ENCODE assay signal across 17 cellular contexts in genomic region chr20:45318948-45319347, GRCh38. TPM values are rescaled to one million over a fixed set of nuclear protein-coding genes. Genes with fewer than 3 reads are reported as not detected.
DNase-seq lines count a peak whose midpoint lies in the region; ATAC-seq and TF ChIP-seq lines count a peak whose summit lies in the region.
"Had no signal": no experiment of that assay in that cellular context is flagged by ENCODE, and none has a peak within 500 bp of the region (broad histone marks: within the 10 kb centered on the region; RNA-seq: fewer than 3 reads in every experiment).

No MANE protein-coding gene starts in this region.

- peak overlapping the region; percentile 60 to 85 (median 71) for H3K4me2 ChIP-seq in BLaER1 treated with 17β-estradiol and CSF1 and Interleukin-3, amounts not matched to agents 10 nM and 100 nM

- no peaks in the 10 kb centered on the region for H3K79me2 ChIP-seq in ACC112 (ENCODE audit: control insufficient read depth, insufficient read depth, low read length, unreplicated experiment)

- H3K27me3 Mint-ChIP-seq in T-helper 17 cell (peaks cover 33% of the 10 kb centered on the region), chondrocyte (ENCODE audit: low read depth) (no peaks in the 10 kb centered on the region)

- H3K27ac ChIP-seq in ACC112 (ENCODE audit: low read depth, low read length) (no peak overlapping the region), sigmoid colon (no peak overlapping the region)
- H3K27ac ChIP-seq in BLaER1 treated with 17β-estradiol and CSF1 and Interleukin-3, amounts not matched to agents 10 nM and 100 nM, result peak overlapping the region in 7 of 11 experiments; percentile 1 to 39 (median 28); a peak in 7 of 22 replicates
- H3K27ac ChIP-seq: skin epidermis, testis had no signal

- H3K27ac Mint-ChIP-seq in T-helper 17 cell (peak overlapping the region; percentile 79), chondrocyte (ENCODE audit: unreplicated experiment) (peak overlapping the region; percentile 73)
- H3K27ac Mint-ChIP-seq: immature natural killer cell had no signal

- 81 to 86% methylated on average over 2 of the region's 2 CpGs for WGBS in sigmoid colon, 2 donors

- intact Hi-C loops in sigmoid colon (cut with DNase I), result loop anchor here (1.0 to 2.0 kb wide), 2 partner anchors 118 to 452 kb away; no protein-coding TSS in a partner anchor

- H4K20me1 ChIP-seq in BLaER1 treated with 17β-estradiol and CSF1 and Interleukin-3, amounts not matched to agents 10 nM and 100 nM, result no peaks in the 10 kb centered on the region

- DNase-seq in T-helper 17 cell (no peak), chondrocyte (ENCODE audit: low spot score) (no peak), sigmoid colon (no peak)
- DNase-seq: Right ventricle myocardium superior had no signal

- H3K36me3 Mint-ChIP-seq in T-helper 17 cell (ENCODE audit: low read depth), result peaks cover 2% of the 10 kb centered on the region
- H3K36me3 Mint-ChIP-seq in chondrocyte (ENCODE audit: low read depth), result no peaks in the 10 kb centered on the region
- H3K36me3 Mint-ChIP-seq: immature natural killer cell had no signal

- H3K36me3 ChIP-seq in ACC112 (ENCODE audit: insufficient read depth, low read length) (no peaks in the 10 kb centered on the region), sigmoid colon (no peaks in the 10 kb centered on the region)
- no peaks in the 10 kb centered on the region for H3K36me3 ChIP-seq in BLaER1 treated with 17β-estradiol and CSF1 and Interleukin-3, amounts not matched to agents 10 nM and 100 nM
- H3K36me3 ChIP-seq: BE2C had no signal

- peaks cover 20% of the 10 kb centered on the region for H3K27me3 ChIP-seq in ACC112 (ENCODE audit: insufficient read depth, low read length)
- no peaks in the 10 kb centered on the region for H3K27me3 ChIP-seq in BLaER1 treated with 17β-estradiol and CSF1 and Interleukin-3, amounts not matched to agents 10 nM and 100 nM
- peaks cover 3 to 34% (median 13%) of the 10 kb centered on the region in 3 donors for H3K27me3 ChIP-seq in sigmoid colon
- H3K27me3 ChIP-seq: testis had no signal

- TF ChIP-seq POLR2A in sigmoid colon (IDR thresholded peaks at IDR 0.05), result no peak

- H3K9ac ChIP-seq in BLaER1 treated with 17β-estradiol and CSF1 and Interleukin-3, amounts not matched to agents 10 nM and 100 nM, result no peak overlapping the region

- H3K4me3 ChIP-seq in ACC112 (ENCODE audit: low read depth, low read length) (no peak overlapping the region), sigmoid colon (no peak overlapping the region)
- H3K4me3 ChIP-seq in BLaER1 treated with 17β-estradiol and CSF1 and Interleukin-3, amounts not matched to agents 10 nM and 100 nM, result no peak overlapping the region
- H3K4me3 ChIP-seq: skin epidermis had no signal

- H3K4me1 ChIP-seq in ACC112 (ENCODE audit: control insufficient read depth, insufficient read depth, low read length, unreplicated experiment), result peaks cover 2% of the 10 kb centered on the region
- H3K4me1 ChIP-seq in BLaER1 treated with 17β-estradiol and CSF1 and Interleukin-3, amounts not matched to agents 10 nM and 100 nM, result peaks cover 33 to 74% (median 59%) of the 10 kb centered on the region in 10 experiments
- H3K4me1 ChIP-seq in sigmoid colon, result peaks cover 0 to 8% (median 2%) of the 10 kb centered on the region in 4 donors
- H3K4me1 ChIP-seq: testis had no signal

- TF ChIP-seq CTCF in chondrocyte (IDR thresholded peaks at IDR 0.05) (no peak), sigmoid colon (IDR thresholded peaks at IDR 0.05) (no peak)

- H3K9me3 ChIP-seq in BLaER1 treated with 17β-estradiol and CSF1 and Interleukin-3, amounts not matched to agents 10 nM and 100 nM (replicated peaks in 1 of 11), result 0 out of 22 replicates have a peak, but pooled peaks cover 0 to 2% (median 0%) of the 10 kb centered on the region in 11 experiments
- H3K9me3 ChIP-seq in T-helper 17 cell (ENCODE audit: control insufficient read depth, low read length, poor library complexity, severe bottlenecking), result no peaks in the 10 kb centered on the region
- no peaks in the 10 kb centered on the region for H3K9me3 ChIP-seq in sigmoid colon
- H3K9me3 ChIP-seq: BE2C, testis had no signal

- H3K4me1 Mint-ChIP-seq in T-helper 17 cell, result peaks cover 17% of the 10 kb centered on the region
- peaks cover 4% of the 10 kb centered on the region for H3K4me1 Mint-ChIP-seq in chondrocyte (ENCODE audit: low read depth)

- no peaks in the 10 kb centered on the region for H3K9me3 Mint-ChIP-seq in chondrocyte (ENCODE audit: low read depth)
- H3K9me3 Mint-ChIP-seq: immature natural killer cell had no signal

- H2AFZ ChIP-seq in ACC112 (ENCODE audit: low read length, unreplicated experiment), result peak overlapping the region; percentile 35

- ATAC-seq in T-helper 17 cell (no peak), HG03159 (IDR thresholded peaks at IDR 0.05; ENCODE audit: unreplicated experiment) (no peak), GM18502 (IDR thresholded peaks at IDR 0.05; ENCODE audit: poor library complexity, unreplicated experiment) (no peak)

- TF ChIP-seq EP300 in sigmoid colon (IDR thresholded peaks at IDR 0.05), result no peak

- H3K4me3 Mint-ChIP-seq in T-helper 17 cell (no peak overlapping the region), chondrocyte (ENCODE audit: unreplicated experiment) (no peak overlapping the region)
- H3K4me3 Mint-ChIP-seq: immature natural killer cell had no signal

RNA-seq across cellular contexts. Expression of gene MATN4, which starts 10.8 kb away (rescaled TPM):
- total RNA-seq in T-helper 17 cell, result not detected
- total RNA-seq in chondrocyte, result 0.10 to 0.26 TPM in 2 of 3 replicates, not detected in the other
- not detected for total RNA-seq in sigmoid colon
- polyA plus RNA-seq in sigmoid colon, result under 1 TPM in 1 of 3 donors, not detected in 2; 0.17 TPM
- total RNA-seq: cerebellum, IMR-90, liver, Right ventricle myocardium superior had no signal
- polyA plus RNA-seq: immature natural killer cell had no signal

RNA-seq across cellular contexts. Expression of gene RBPJL, which starts 12.3 kb away (rescaled TPM):
- total RNA-seq in T-helper 17 cell, result not detected
- not detected in 3 replicates for total RNA-seq in chondrocyte
- total RNA-seq in sigmoid colon, result not detected
- 1 to 10 TPM in 1 of 3 donors, not detected in 2; 1.8 TPM for polyA plus RNA-seq in sigmoid colon
- total RNA-seq: Calu3; cerebellum; IMR-90; liver; Right ventricle myocardium superior; T-helper 2 cell treated with Interferon-gamma antibody and Interleukin-4, amounts not matched to agents 100 ng/mL and 5 ng/mL, for 36 hours had no signal
- polyA plus RNA-seq: immature natural killer cell, IMR-90, liver had no signal

RNA-seq across cellular contexts. Expression of gene SDC4, which starts 29.3 kb away (rescaled TPM):
- total RNA-seq in T-helper 17 cell (1 to 10 TPM; 2.7 to 5.3 TPM), chondrocyte (17.1 to 21.4 TPM (median 21.2 TPM) in 3 replicates), sigmoid colon (100 to 1,000 TPM in 1 of 4 donors, 10 to 100 TPM in 3; 79.9 to 149 (median 88.5) TPM)
- 10 to 100 TPM; 22.2 to 63.9 (median 23.6) TPM for polyA plus RNA-seq in sigmoid colon

RNA-seq across cellular contexts. Expression of gene SYS1, which starts 44.0 kb away (rescaled TPM):
- total RNA-seq in T-helper 17 cell (10 to 100 TPM; 93.3 to 99.5 TPM), chondrocyte (18.1 to 18.8 TPM (median 18.3 TPM) in 3 replicates), sigmoid colon (10 to 100 TPM; 44.2 to 58.7 (median 52.2) TPM)
- polyA plus RNA-seq in sigmoid colon, result 10 to 100 TPM; 14.4 to 35.6 (median 17.1) TPM

RNA-seq across cellular contexts. Expression of gene TP53TG5, which starts 59.2 kb away (rescaled TPM):
- total RNA-seq in T-helper 17 cell (not detected), chondrocyte (not detected in 3 replicates), sigmoid colon (under 1 TPM in 1 of 4 donors, not detected in 3; 0.36 TPM)
- polyA plus RNA-seq in sigmoid colon, result under 1 TPM in 1 of 3 donors, not detected in 2; 0.03 TPM
- total RNA-seq: cerebellum, IMR-90, liver had no signal
- polyA plus RNA-seq: IMR-90, liver had no signal

Comparison
In these comparisons a context has a peak if more than half of its experiments do, and no peak if none do; other contexts are left out.
1. H3K27ac ChIP-seq: peak in BLaER1 treated with 17β-estradiol and CSF1 and Interleukin-3, amounts not matched to agents 10 nM and 100 nM (7 of 11); none in ACC112 (single experiment) and sigmoid colon (0 of 4).